ENCODE assay signal across 14 cellular contexts in genomic region chr2:237177986-237178385, GRCh38.
"Had no signal": no experiment of that assay in that cellular context is flagged by ENCODE, and none has a peak within 500 bp of the region (broad histone marks: within the 10 kb centered on the region; RNA-seq: fewer than 3 reads in every experiment).

No MANE protein-coding gene starts in this region.

- H3K36me3 ChIP-seq: neutrophil had no signal

- ATAC-seq: left lobe of liver; naive thymus-derived CD4-positive, alpha-beta T cell had no signal

- H3K27ac ChIP-seq: epithelial cell of prostate, neutrophil had no signal

- H3K9me3 ChIP-seq: neutrophil had no signal

- DNase-seq: activated B cell treated with CpG ODN at 0.5 μM for 24 hours; activated CD4-positive, alpha-beta T cell treated with anti-CD3 and anti-CD28 coated beads, Interleukin-2, amount 50 U/mL, for 1 hour; activated naive CD8-positive, alpha-beta T cell treated with anti-CD3 and anti-CD28 coated beads, Interleukin-2, amount 10 ng/mL, durations not matched to agents 7 days and 5 days; dermis blood vessel endothelial cell; naive thymus-derived CD4-positive, alpha-beta T cell; posterior cingulate gyrus; retina; stimulated activated CD4-positive, alpha-beta T cell treated with anti-CD3 and anti-CD28 coated beads, Interleukin-15, amount 100 ng/mL, for 24 hours; stimulated activated CD4-positive, alpha-beta T cell treated with anti-CD3 and anti-CD28 coated beads, Interleukin-4, amount 100 ng/mL, for 1 hour; stimulated activated naive CD4-positive, alpha-beta T cell; substantia nigra had no signal
